In genomic region chr17:50139950-50140885, GRCh38 we compare ENCODE assay signal across 8 cellular contexts. TPM values are rescaled to one million over a fixed set of nuclear protein-coding genes. Genes with fewer than 3 reads are reported as not detected.
DNase-seq lines count a peak whose midpoint lies in the region; ATAC-seq and TF ChIP-seq lines count a peak whose summit lies in the region.

No MANE protein-coding gene starts in this region.

- peaks cover 0 to 13% (median 6%) of the 10 kb centered on the region in 4 donors for H3K4me1 ChIP-seq in tibial artery

- H3K27me3 Mint-ChIP-seq in activated T-helper 2 cell treated with anti-CD3 and anti-CD28 coated beads, Interferon-gamma antibody, Interleukin-2, Interleukin-4, amounts not matched to agents 10 μg/mL and 5 μg/mL and 100 μg/mL, durations not matched to agents 14 hours and 24 hours and 36 hours (ENCODE audit: low read depth): no peaks in the 10 kb centered on the region

- H3K9me3 ChIP-seq in tibial artery: no peaks in the 10 kb centered on the region

- peak overlapping the region; percentile 77 for H3K27ac Mint-ChIP-seq in activated T-helper 2 cell treated with anti-CD3 and anti-CD28 coated beads, Interferon-gamma antibody, Interleukin-2, Interleukin-4, amounts not matched to agents 10 μg/mL and 5 μg/mL and 100 μg/mL, durations not matched to agents 14 hours and 24 hours and 36 hours

- H3K27me3 ChIP-seq in tibial artery: no peaks in the 10 kb centered on the region

- CTCF ChIA-PET in RWPE1 (lab: Yijun Ruan, JAX): interaction anchor here (0.6 to 2.2 kb wide), 11 partner anchors 10 to 316 kb away, joined by 3 to 7 read pairs (median 4); partner anchors contain the start of gene PPP1R9B

- POLR2A ChIA-PET in RWPE1 (lab: Yijun Ruan, JAX; ENCODE audit: low non-redundant PET): no interaction called here

- no peaks in the 10 kb centered on the region for H3K9me3 Mint-ChIP-seq in activated T-helper 2 cell treated with anti-CD3 and anti-CD28 coated beads, Interferon-gamma antibody, Interleukin-2, Interleukin-4, amounts not matched to agents 10 μg/mL and 5 μg/mL and 100 μg/mL, durations not matched to agents 14 hours and 24 hours and 36 hours

- peaks cover 96% of the 10 kb centered on the region for H3K36me3 Mint-ChIP-seq in activated T-helper 2 cell treated with anti-CD3 and anti-CD28 coated beads, Interferon-gamma antibody, Interleukin-2, Interleukin-4, amounts not matched to agents 10 μg/mL and 5 μg/mL and 100 μg/mL, durations not matched to agents 14 hours and 24 hours and 36 hours (ENCODE audit: low read depth)

- peaks cover 63% of the 10 kb centered on the region for H3K4me1 Mint-ChIP-seq in activated T-helper 2 cell treated with anti-CD3 and anti-CD28 coated beads, Interferon-gamma antibody, Interleukin-2, Interleukin-4, amounts not matched to agents 10 μg/mL and 5 μg/mL and 100 μg/mL, durations not matched to agents 14 hours and 24 hours and 36 hours (ENCODE audit: low read depth)

- H3K4me3 ChIP-seq in GM12864 (ENCODE audit: low read depth, low read length) (no peak overlapping the region), fibroblast of villous mesenchyme (ENCODE audit: low read depth, low read length) (no peak overlapping the region), tibial artery (no peak overlapping the region)

- TF ChIP-seq CTCF in GM12864 (IDR thresholded peaks at IDR 0.05; ENCODE audit: low read depth, low read length, missing control alignments) (peak; percentile 99), RWPE1 (conservative IDR thresholded peaks at IDR 0.05; ENCODE audit: low read depth) (peak; percentile 97), fibroblast of villous mesenchyme (IDR thresholded peaks at IDR 0.05; ENCODE audit: insufficient read depth, low read depth, low read length) (peak; percentile 55), omental fat pad (IDR thresholded peaks at IDR 0.05) (peak in 2 of 3 donors; percentile 93 to 98), tibial artery (IDR thresholded peaks at IDR 0.05) (peak; percentile 93 to 97)

- H3K27ac ChIP-seq in RWPE1 (peak overlapping the region; percentile 98), tibial artery (peak overlapping the region; percentile 50 to 55)

- DNase-seq in GM12864 (ENCODE audit: low read depth): peak; percentile 31
- peak; percentile 77 for DNase-seq in RWPE1 (ENCODE audit: low spot score)
- DNase-seq in activated T-helper 2 cell treated with anti-CD3 and anti-CD28 coated beads, Interferon-gamma antibody, Interleukin-2, Interleukin-4, amounts not matched to agents 10 μg/mL and 5 μg/mL and 100 μg/mL, durations not matched to agents 14 hours and 24 hours and 36 hours (ENCODE audit: low spot score): peak; percentile 77
- peak; percentile 77 for DNase-seq in fibroblast of villous mesenchyme (ENCODE audit: low read depth)
- peak; percentile 67 for DNase-seq in omental fat pad (ENCODE audit: low spot score)
- DNase-seq in tibial artery: peak; percentile 78 to 89
- DNase-seq in NCI-H1048 (lab: John Stamatoyannopoulos, UW): no peak

- peaks cover 64 to 100% (median 96%) of the 10 kb centered on the region in 3 donors for H3K36me3 ChIP-seq in tibial artery

- H3K4me3 Mint-ChIP-seq in activated T-helper 2 cell treated with anti-CD3 and anti-CD28 coated beads, Interferon-gamma antibody, Interleukin-2, Interleukin-4, amounts not matched to agents 10 μg/mL and 5 μg/mL and 100 μg/mL, durations not matched to agents 14 hours and 24 hours and 36 hours (ENCODE audit: low read depth): peak overlapping the region; percentile 67

- intact Hi-C loops in activated T-helper 2 cell treated with anti-CD3 and anti-CD28 coated beads, Interferon-gamma antibody, Interleukin-2, Interleukin-4, amounts not matched to agents 10 μg/mL and 5 μg/mL and 100 μg/mL, durations not matched to agents 14 hours and 24 hours and 36 hours (cut with micrococcal nuclease): loop anchor here (1.0 to 2.0 kb wide), 2 partner anchors 8 to 21 kb away; no protein-coding TSS in a partner anchor
- intact Hi-C loops in tibial artery (cut with DNase I; ENCODE audit: low total_unique reads): loop anchor here (2.0 kb wide), 1 partner anchor 19 kb away; no protein-coding TSS in a partner anchor

- peak; percentile 66 for ATAC-seq in HG03432 (IDR thresholded peaks at IDR 0.05; ENCODE audit: unreplicated experiment)
- ATAC-seq in omental fat pad (ENCODE audit: low FRiP score): peak; percentile 60

RNA-seq across cellular contexts. Expression of gene SAMD14, which starts 10.3 kb away (rescaled TPM):
- 2.0 and 2.4 TPM in 2 replicates for total RNA-seq in activated T-helper 2 cell treated with anti-CD3 and anti-CD28 coated beads, Interferon-gamma antibody, Interleukin-2, Interleukin-4, amounts not matched to agents 10 μg/mL and 5 μg/mL and 100 μg/mL, durations not matched to agents 14 hours and 24 hours and 36 hours
- 4.7 and 5.8 TPM in 2 replicates for total RNA-seq in fibroblast of villous mesenchyme
- total RNA-seq in omental fat pad: under 1 TPM in 2 of 4 donors, not detected in 2; 0.12 to 0.44 TPM

RNA-seq across cellular contexts. Expression of gene PPP1R9B, which starts 10.3 kb away (rescaled TPM):
- 126 and 130 TPM in 2 replicates for total RNA-seq in activated T-helper 2 cell treated with anti-CD3 and anti-CD28 coated beads, Interferon-gamma antibody, Interleukin-2, Interleukin-4, amounts not matched to agents 10 μg/mL and 5 μg/mL and 100 μg/mL, durations not matched to agents 14 hours and 24 hours and 36 hours
- 38.7 and 47.1 TPM in 2 replicates for total RNA-seq in fibroblast of villous mesenchyme
- total RNA-seq in omental fat pad: 10 to 100 TPM; 16.6 to 38.0 (median 25.6) TPM

RNA-seq across cellular contexts. Expression of gene SGCA, which starts 25.6 kb away (rescaled TPM):
- total RNA-seq in activated T-helper 2 cell treated with anti-CD3 and anti-CD28 coated beads, Interferon-gamma antibody, Interleukin-2, Interleukin-4, amounts not matched to agents 10 μg/mL and 5 μg/mL and 100 μg/mL, durations not matched to agents 14 hours and 24 hours and 36 hours: 0.41 and 0.48 TPM in 2 replicates
- total RNA-seq in fibroblast of villous mesenchyme: 0.32 TPM in 1 of 2 replicates, not detected in the other
- total RNA-seq in omental fat pad: 1 to 10 TPM in 3 of 4 donors, not detected in 1; 1.1 to 4.9 (median 2.6) TPM

RNA-seq across cellular contexts. Expression of gene PDK2, which starts 45.1 kb away (rescaled TPM):
- 11.0 and 12.1 TPM in 2 replicates for total RNA-seq in activated T-helper 2 cell treated with anti-CD3 and anti-CD28 coated beads, Interferon-gamma antibody, Interleukin-2, Interleukin-4, amounts not matched to agents 10 μg/mL and 5 μg/mL and 100 μg/mL, durations not matched to agents 14 hours and 24 hours and 36 hours
- total RNA-seq in fibroblast of villous mesenchyme (20.3 and 20.6 TPM in 2 replicates), omental fat pad (10 to 100 TPM; 42.2 to 72.7 (median 50.7) TPM)
